1 cellular context compared by ENCODE assay signal in the genomic region with DNA sequence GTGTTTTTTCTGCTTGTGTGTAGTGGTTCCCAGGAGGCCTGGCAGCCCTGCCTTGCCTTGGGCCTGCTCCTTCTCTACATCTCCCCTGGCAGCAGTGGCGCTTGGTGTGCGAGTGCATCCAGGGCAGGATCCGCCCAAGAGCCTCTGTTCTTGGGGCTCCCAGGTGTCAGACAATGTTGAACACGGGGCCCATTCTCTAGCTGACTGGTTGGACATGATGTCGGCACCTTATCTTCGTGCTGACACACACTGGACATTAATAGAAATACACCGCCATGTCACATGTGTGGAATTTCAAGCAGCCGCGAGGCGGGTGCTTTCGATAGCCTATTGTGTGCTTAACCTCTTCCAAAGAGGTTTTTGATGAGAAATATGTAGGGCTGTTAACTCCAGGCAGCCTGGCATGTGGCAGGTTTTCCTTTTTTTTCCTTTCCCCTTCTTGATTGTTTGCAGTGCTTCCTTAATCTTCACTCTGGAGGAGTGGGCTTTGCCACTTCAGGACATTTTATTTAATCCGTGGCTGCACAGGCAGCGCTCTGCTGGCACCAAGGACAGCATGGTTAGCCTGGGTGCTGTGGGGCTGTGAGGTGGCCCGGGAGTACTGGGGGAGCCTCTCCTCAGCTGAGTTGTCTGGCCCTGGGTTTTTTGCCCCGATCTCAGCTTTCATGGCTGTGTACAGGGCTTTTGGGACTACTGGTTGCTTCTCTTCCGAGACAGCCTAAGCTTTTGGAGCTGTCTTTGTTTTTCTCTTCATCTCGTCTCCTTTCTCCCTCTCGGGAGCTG.
TF ChIP-seq lines count a peak whose summit lies in the region.

No MANE protein-coding gene starts in this region.

TF ChIP-seq in K562, 482 proteins besides CTCF, POLR2A, EP300 and RAD21 (continued from another document):
- TF ChIP-seq TEAD4 (IDR thresholded peaks at IDR 0.05; ENCODE audit: low read length): 0 out of 2 replicates have a peak, but pooled peaks have one; percentile 12
- no peak for TF ChIP-seq TEAD4 (CRISPR knock-in tag; IDR thresholded peaks at IDR 0.05; ENCODE audit: borderline replicate concordance)
- no peak for TF ChIP-seq SPI1 (IDR thresholded peaks at IDR 0.05; ENCODE audit: borderline replicate concordance, low read depth, low read length)
- TF ChIP-seq, protein P1, sequence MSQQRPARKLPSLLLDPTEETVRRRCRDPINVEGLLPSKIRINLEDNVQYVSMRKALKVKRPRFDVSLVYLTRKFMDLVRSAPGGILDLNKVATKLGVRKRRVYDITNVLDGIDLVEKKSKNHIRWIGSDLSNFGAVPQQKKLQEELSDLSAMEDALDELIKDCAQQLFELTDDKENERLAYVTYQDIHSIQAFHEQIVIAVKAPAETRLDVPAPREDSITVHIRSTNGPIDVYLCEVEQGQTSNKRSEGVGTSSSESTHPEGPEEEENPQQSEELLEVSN (IDR thresholded peaks at IDR 0.05; ENCODE audit: borderline replicate concordance in 1 of 2, extremely low read depth in 1 of 2, insufficient read depth in 1 of 2, insufficient read length in 1 of 2, low read depth in 1 of 2, low read length in 1 of 2, poor library complexity in 1 of 2, severe bottlenecking in 1 of 2): peak in 1 of 2 experiments; percentile 46
- TF ChIP-seq CTBP1 (IDR thresholded peaks at IDR 0.05; ENCODE audit: borderline replicate concordance): no peak
- no peak for TF ChIP-seq RBBP5 (IDR thresholded peaks at IDR 0.05; ENCODE audit: borderline replicate concordance, insufficient read depth, low read length, poor library complexity, severe bottlenecking)
- TF ChIP-seq, protein P2, sequence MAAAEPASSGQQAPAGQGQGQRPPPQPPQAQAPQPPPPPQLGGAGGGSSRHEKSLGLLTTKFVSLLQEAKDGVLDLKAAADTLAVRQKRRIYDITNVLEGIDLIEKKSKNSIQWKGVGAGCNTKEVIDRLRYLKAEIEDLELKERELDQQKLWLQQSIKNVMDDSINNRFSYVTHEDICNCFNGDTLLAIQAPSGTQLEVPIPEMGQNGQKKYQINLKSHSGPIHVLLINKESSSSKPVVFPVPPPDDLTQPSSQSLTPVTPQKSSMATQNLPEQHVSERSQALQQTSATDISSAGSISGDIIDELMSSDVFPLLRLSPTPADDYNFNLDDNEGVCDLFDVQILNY (CRISPR knock-in tag; IDR thresholded peaks at IDR 0.05): no peak
- no peak for TF ChIP-seq NR3C1 (CRISPR knock-in tag; IDR thresholded peaks at IDR 0.05)
- TF ChIP-seq, protein P3, sequence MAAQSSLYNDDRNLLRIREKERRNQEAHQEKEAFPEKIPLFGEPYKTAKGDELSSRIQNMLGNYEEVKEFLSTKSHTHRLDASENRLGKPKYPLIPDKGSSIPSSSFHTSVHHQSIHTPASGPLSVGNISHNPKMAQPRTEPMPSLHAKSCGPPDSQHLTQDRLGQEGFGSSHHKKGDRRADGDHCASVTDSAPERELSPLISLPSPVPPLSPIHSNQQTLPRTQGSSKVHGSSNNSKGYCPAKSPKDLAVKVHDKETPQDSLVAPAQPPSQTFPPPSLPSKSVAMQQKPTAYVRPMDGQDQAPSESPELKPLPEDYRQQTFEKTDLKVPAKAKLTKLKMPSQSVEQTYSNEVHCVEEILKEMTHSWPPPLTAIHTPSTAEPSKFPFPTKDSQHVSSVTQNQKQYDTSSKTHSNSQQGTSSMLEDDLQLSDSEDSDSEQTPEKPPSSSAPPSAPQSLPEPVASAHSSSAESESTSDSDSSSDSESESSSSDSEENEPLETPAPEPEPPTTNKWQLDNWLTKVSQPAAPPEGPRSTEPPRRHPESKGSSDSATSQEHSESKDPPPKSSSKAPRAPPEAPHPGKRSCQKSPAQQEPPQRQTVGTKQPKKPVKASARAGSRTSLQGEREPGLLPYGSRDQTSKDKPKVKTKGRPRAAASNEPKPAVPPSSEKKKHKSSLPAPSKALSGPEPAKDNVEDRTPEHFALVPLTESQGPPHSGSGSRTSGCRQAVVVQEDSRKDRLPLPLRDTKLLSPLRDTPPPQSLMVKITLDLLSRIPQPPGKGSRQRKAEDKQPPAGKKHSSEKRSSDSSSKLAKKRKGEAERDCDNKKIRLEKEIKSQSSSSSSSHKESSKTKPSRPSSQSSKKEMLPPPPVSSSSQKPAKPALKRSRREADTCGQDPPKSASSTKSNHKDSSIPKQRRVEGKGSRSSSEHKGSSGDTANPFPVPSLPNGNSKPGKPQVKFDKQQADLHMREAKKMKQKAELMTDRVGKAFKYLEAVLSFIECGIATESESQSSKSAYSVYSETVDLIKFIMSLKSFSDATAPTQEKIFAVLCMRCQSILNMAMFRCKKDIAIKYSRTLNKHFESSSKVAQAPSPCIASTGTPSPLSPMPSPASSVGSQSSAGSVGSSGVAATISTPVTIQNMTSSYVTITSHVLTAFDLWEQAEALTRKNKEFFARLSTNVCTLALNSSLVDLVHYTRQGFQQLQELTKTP (IDR thresholded peaks at IDR 0.05; ENCODE audit: low read depth in 1 of 2, partially characterized antibody in 2 of 2): no peak
- TF ChIP-seq, protein P4, sequence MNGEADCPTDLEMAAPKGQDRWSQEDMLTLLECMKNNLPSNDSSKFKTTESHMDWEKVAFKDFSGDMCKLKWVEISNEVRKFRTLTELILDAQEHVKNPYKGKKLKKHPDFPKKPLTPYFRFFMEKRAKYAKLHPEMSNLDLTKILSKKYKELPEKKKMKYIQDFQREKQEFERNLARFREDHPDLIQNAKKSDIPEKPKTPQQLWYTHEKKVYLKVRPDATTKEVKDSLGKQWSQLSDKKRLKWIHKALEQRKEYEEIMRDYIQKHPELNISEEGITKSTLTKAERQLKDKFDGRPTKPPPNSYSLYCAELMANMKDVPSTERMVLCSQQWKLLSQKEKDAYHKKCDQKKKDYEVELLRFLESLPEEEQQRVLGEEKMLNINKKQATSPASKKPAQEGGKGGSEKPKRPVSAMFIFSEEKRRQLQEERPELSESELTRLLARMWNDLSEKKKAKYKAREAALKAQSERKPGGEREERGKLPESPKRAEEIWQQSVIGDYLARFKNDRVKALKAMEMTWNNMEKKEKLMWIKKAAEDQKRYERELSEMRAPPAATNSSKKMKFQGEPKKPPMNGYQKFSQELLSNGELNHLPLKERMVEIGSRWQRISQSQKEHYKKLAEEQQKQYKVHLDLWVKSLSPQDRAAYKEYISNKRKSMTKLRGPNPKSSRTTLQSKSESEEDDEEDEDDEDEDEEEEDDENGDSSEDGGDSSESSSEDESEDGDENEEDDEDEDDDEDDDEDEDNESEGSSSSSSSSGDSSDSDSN (IDR thresholded peaks at IDR 0.05; ENCODE audit: borderline replicate concordance in 1 of 2, low read depth in 2 of 2, low read length in 2 of 2): no peak
- no peak for TF ChIP-seq RBM17 (IDR thresholded peaks at IDR 0.05; ENCODE audit: borderline replicate concordance, low read depth, low read length)
- TF ChIP-seq CHD2 (IDR thresholded peaks at IDR 0.05; ENCODE audit: low read depth, low read length): no peak
